Comparison of ENCODE assay signal across 8 cellular contexts in the genomic region with DNA sequence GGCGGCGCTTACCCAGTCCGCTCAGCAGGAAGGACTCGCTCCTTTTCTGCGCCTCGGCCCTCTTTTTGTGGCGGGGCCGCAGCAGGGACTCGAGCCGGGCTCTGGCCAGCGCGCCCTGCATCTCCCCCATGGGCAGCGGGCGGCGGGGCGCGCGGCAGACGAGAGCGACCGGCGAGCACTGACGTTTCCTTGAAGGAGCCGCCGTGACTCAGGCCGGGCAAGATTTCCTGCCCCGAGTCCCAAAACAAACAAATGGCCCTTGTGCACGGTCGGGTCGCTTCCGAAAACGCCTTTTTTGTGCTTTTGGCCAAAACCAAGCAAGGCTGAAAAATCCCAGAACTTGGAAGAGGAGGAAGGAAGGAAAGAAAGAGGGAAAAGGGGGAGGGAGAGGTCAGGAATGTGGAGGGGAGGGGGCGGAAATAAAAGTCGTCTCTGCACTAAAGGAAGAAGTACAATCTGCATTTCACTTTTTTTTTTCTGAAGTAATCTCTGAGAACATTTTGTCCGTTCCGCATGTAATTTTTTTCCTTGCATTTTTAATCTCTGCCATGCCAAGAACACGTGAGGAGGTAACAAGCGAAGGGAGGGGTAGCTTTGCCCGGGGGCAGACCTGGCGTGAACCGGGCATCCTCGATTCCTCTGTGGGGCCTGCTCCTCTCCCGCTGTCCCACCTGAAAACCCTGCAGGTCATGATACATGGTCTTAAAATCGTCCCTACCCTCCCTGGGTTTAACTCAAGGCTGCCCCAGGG.
DNase-seq lines count a peak whose midpoint lies in the region; ATAC-seq and TF ChIP-seq lines count a peak whose summit lies in the region.

No MANE protein-coding gene starts in this region.

- H3K4me3 ChIP-seq in KMS-11 (IDR thresholded peaks at IDR 0.05; ENCODE audit: insufficient read depth, low read depth, low read length) (no peak overlapping the region), mucosa of descending colon (peak overlapping the region; percentile 53)

- H3K27me3 ChIP-seq in KMS-11 (ENCODE audit: insufficient read depth, low read depth): no peaks in the 10 kb centered on the region

- peak; percentile 75 for DNase-seq in CD1c-positive myeloid dendritic cell (ENCODE audit: extremely low spot score)
- DNase-seq in activated CD4-positive, alpha-beta T cell treated with anti-CD3 and anti-CD28 coated beads, Interleukin-2, amount 50 U/mL, for 4 hours: peak; percentile 26 to 28
- no peak for DNase-seq in epithelial cell of prostate (ENCODE audit: low read depth, low spot score)
- DNase-seq in mucosa of descending colon: peak; percentile 65 to 83 (median 77)
- DNase-seq in stimulated activated naive CD8-positive, alpha-beta T cell treated with anti-CD3 and anti-CD28 coated beads, Interleukin-15, Interleukin-2, amounts not matched to agents 100 U/mL and 50 U/mL, for 24 hours: peak; percentile 66
- no peak for DNase-seq in NCI-H2081 (lab: John Stamatoyannopoulos, UW)

- H3K27ac ChIP-seq in KMS-11 (peak overlapping the region; percentile 83), epithelial cell of prostate (peak overlapping the region; percentile 77)

- H3K36me3 ChIP-seq in KMS-11 (ENCODE audit: insufficient read depth): no peaks in the 10 kb centered on the region
- H3K36me3 ChIP-seq in mucosa of descending colon (ENCODE audit: low read depth): no peaks in the 10 kb centered on the region

- no peaks in the 10 kb centered on the region for H3K9me3 ChIP-seq in mucosa of descending colon

- no peaks in the 10 kb centered on the region for H4K20me1 ChIP-seq in KMS-11 (ENCODE audit: insufficient read depth)

- intact Hi-C loops in mucosa of descending colon (cut with DNase I, micrococcal nuclease): loop anchor here (5.0 to 10.0 kb wide), 4 partner anchors 467 to 769 kb away; no protein-coding TSS in a partner anchor

- H3K79me2 ChIP-seq in KMS-11 (ENCODE audit: insufficient read depth, low read depth): peaks cover 15% of the 10 kb centered on the region; the same call in 1 of the 2 replicates

- peak overlapping the region; percentile 77 for H3K4me2 ChIP-seq in KMS-11

- 0 out of 2 replicates have a peak, but pooled peaks have one; percentile 9 for TF ChIP-seq CTCF in KMS-11 (conservative IDR thresholded peaks at IDR 0.05; ENCODE audit: low read depth, low read length)
- no peak for TF ChIP-seq CTCF in mucosa of descending colon (IDR thresholded peaks at IDR 0.05)

- H2AFZ ChIP-seq in KMS-11 (ENCODE audit: low read depth): peak overlapping the region; percentile 89

- peak overlapping the region; percentile 88 for H3K9ac ChIP-seq in KMS-11

- H3K4me1 ChIP-seq in KMS-11 (ENCODE audit: low read depth, poor library complexity, severe bottlenecking) (peaks cover 33% of the 10 kb centered on the region), mucosa of descending colon (ENCODE audit: low read depth) (peaks cover 7% of the 10 kb centered on the region)

- ATAC-seq in GM21423 (IDR thresholded peaks at IDR 0.05; ENCODE audit: unreplicated experiment) (peak; percentile 11), mucosa of descending colon (peak; percentile 39)
- peak; percentile 2 for ATAC-seq in stimulated activated naive CD8-positive, alpha-beta T cell treated with anti-CD3 and anti-CD28 coated beads, Interleukin-15, Interleukin-2, amounts not matched to agents 100 U/mL and 50 U/mL, for 24 hours

Comparison
In these comparisons a context has a peak if more than half of its experiments do, and no peak if none do; other contexts are left out.
1. DNase-seq: peak in CD1c-positive myeloid dendritic cell (single experiment), activated CD4-positive, alpha-beta T cell treated with anti-CD3 and anti-CD28 coated beads, Interleukin-2, amount 50 U/mL, for 4 hours (2 of 2), mucosa of descending colon (3 of 3) and stimulated activated naive CD8-positive, alpha-beta T cell treated with anti-CD3 and anti-CD28 coated beads, Interleukin-15, Interleukin-2, amounts not matched to agents 100 U/mL and 50 U/mL, for 24 hours (single experiment); none in epithelial cell of prostate (single experiment) and NCI-H2081 (0 of 2).
2. Peak in every context shown above with its lines, with median percentiles within 50 percentile points of each other: ATAC-seq.